10 cellular contexts compared by ENCODE assay signal in the genomic region with DNA sequence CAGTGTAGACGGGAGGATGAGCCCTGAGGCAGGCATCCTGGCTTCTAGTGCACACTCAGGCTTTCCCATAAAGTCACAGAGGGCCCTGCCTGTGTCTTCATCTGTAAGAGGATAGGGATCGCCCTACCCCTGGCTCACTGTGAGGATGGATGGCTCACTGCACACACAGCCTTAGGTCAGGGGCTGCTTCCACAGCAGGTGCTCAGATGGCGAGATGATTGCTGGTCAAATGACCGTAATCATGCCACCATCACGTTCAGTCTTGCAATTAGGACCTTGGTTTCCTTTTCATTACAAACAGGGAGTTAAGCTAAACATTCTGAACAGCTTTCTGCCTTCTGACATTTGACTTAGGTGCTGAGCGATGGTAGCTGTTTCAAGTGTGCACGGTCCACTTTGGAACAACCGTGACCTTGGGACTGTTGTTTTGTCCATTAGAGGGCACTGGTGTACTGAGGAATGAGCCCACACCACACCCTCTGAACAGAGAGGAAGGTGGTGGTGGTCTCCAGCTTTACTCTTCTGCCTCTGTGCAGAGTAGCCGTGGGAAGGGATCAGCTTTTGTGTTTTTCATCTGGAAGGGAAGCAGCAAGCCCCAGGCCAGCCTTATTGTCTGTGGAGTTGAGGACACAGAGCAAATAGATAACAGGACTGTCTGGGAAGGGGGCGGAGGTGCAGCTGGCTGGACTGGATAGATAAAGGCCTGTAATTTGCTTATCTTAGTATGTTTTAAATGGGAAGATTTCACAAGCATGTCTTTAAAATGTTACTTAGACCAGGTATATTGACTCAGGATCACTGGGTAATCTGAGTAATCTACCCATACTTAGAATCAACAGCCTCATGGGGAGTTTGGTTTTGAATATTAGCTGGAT.
A peak's percentile ranks its signal among the peaks of the same experiment; 100 is the strongest.
DNase-seq lines count a peak whose midpoint lies in the region; ATAC-seq and TF ChIP-seq lines count a peak whose summit lies in the region.
"Had no signal": no experiment of that assay in that cellular context is flagged by ENCODE, and none has a peak within 500 bp of the region (broad histone marks: within the 10 kb centered on the region; RNA-seq: fewer than 3 reads in every experiment).

No MANE protein-coding gene starts in this region.

- H3K27me3 Mint-ChIP-seq in glutamatergic neuron (ENCODE audit: unreplicated experiment): peaks cover 9% of the 10 kb centered on the region
- H3K27me3 Mint-ChIP-seq in stimulated activated naive B cell treated with anti-CD40 and anti-IgM and Interleukin-4, amounts not matched to agents 10 μg/mL and 1 μg/mL and 100 μg/mL, for 72 hours: no peaks in the 10 kb centered on the region
- H3K27me3 Mint-ChIP-seq in activated T-cell treated with anti-CD3 and anti-CD28 coated beads, Interleukin-2, amount 50 U/mL, for 72 hours (ENCODE audit: low read depth): no peaks in the 10 kb centered on the region

- peaks cover 1% of the 10 kb centered on the region for H3K9me3 Mint-ChIP-seq in glutamatergic neuron (ENCODE audit: unreplicated experiment)
- no peaks in the 10 kb centered on the region for H3K9me3 Mint-ChIP-seq in stimulated activated naive B cell treated with anti-CD40 and anti-IgM and Interleukin-4, amounts not matched to agents 10 μg/mL and 1 μg/mL and 100 μg/mL, for 72 hours
- peaks cover 0 to 2% of the 10 kb centered on the region in 2 donors for H3K9me3 Mint-ChIP-seq in activated T-cell treated with anti-CD3 and anti-CD28 coated beads, Interleukin-2, amount 50 U/mL, for 72 hours
- H3K9me3 Mint-ChIP-seq: stimulated activated effector memory CD8-positive, alpha-beta T cell treated with anti-CD3 and anti-CD28 coated beads, Interleukin-12 subunit alpha, Interleukin-12 subunit beta, amount 100 ng/mL, for 72 hours had no signal

- DNase-seq in SHP77 (lab: John Stamatoyannopoulos, UW) (peak; percentile 22 to 26), SHP77 treated with DMSO at 0.1 percent for 48 hours (lab: John Stamatoyannopoulos, UW) (no peak), OCI-M1 (lab: John Stamatoyannopoulos, UW) (peak; percentile 43), glutamatergic neuron (no peak)
- no peak for DNase-seq in stimulated activated naive B cell treated with anti-CD40 and anti-IgM and Interleukin-4, amounts not matched to agents 10 μg/mL and 1 μg/mL and 100 μg/mL, for 72 hours
- DNase-seq in activated T-cell treated with anti-CD3 and anti-CD28 coated beads, Interleukin-2, amount 50 U/mL, for 72 hours: no peak
- DNase-seq in central memory CD4-positive, alpha-beta T cell: no peak
- DNase-seq: activated CD4-positive, alpha-beta T cell treated with anti-CD3 and anti-CD28 coated beads, Interleukin-2, amount 50 U/mL, for 4 hours had no signal

- peaks cover 11% of the 10 kb centered on the region for H3K4me1 Mint-ChIP-seq in glutamatergic neuron (ENCODE audit: low read depth, unreplicated experiment)
- peaks cover 28 to 36% of the 10 kb centered on the region in 2 donors for H3K4me1 Mint-ChIP-seq in stimulated activated naive B cell treated with anti-CD40 and anti-IgM and Interleukin-4, amounts not matched to agents 10 μg/mL and 1 μg/mL and 100 μg/mL, for 72 hours
- peaks cover 4% of the 10 kb centered on the region for H3K4me1 Mint-ChIP-seq in activated T-cell treated with anti-CD3 and anti-CD28 coated beads, Interleukin-2, amount 50 U/mL, for 72 hours (ENCODE audit: low read depth)

- peak; percentile 64 to 67 for ATAC-seq in stimulated activated naive B cell treated with anti-CD40 and anti-IgM and Interleukin-4, amounts not matched to agents 10 μg/mL and 1 μg/mL and 100 μg/mL, for 72 hours (replicated peaks)
- ATAC-seq in activated T-cell treated with anti-CD3 and anti-CD28 coated beads, Interleukin-2, amount 50 U/mL, for 72 hours (replicated peaks in 1 of 2): no peak
- ATAC-seq in GM21381 (IDR thresholded peaks at IDR 0.05; ENCODE audit: unreplicated experiment): no peak
- ATAC-seq: stimulated activated effector memory CD8-positive, alpha-beta T cell treated with anti-CD3 and anti-CD28 coated beads, Interleukin-12 subunit alpha, Interleukin-12 subunit beta, amount 100 ng/mL, for 72 hours had no signal

- no peak overlapping the region for H3K4me3 Mint-ChIP-seq in glutamatergic neuron (ENCODE audit: unreplicated experiment)
- no peak overlapping the region for H3K4me3 Mint-ChIP-seq in stimulated activated naive B cell treated with anti-CD40 and anti-IgM and Interleukin-4, amounts not matched to agents 10 μg/mL and 1 μg/mL and 100 μg/mL, for 72 hours
- H3K4me3 Mint-ChIP-seq in activated T-cell treated with anti-CD3 and anti-CD28 coated beads, Interleukin-2, amount 50 U/mL, for 72 hours: no peak overlapping the region
- H3K4me3 Mint-ChIP-seq: stimulated activated effector memory CD8-positive, alpha-beta T cell treated with anti-CD3 and anti-CD28 coated beads, Interleukin-12 subunit alpha, Interleukin-12 subunit beta, amount 100 ng/mL, for 72 hours had no signal

- H3K27ac Mint-ChIP-seq in glutamatergic neuron (ENCODE audit: unreplicated experiment): no peak overlapping the region
- peak overlapping the region; percentile 0 for H3K27ac Mint-ChIP-seq in stimulated activated naive B cell treated with anti-CD40 and anti-IgM and Interleukin-4, amounts not matched to agents 10 μg/mL and 1 μg/mL and 100 μg/mL, for 72 hours
- no peak overlapping the region for H3K27ac Mint-ChIP-seq in activated T-cell treated with anti-CD3 and anti-CD28 coated beads, Interleukin-2, amount 50 U/mL, for 72 hours
- H3K27ac Mint-ChIP-seq: stimulated activated effector memory CD8-positive, alpha-beta T cell treated with anti-CD3 and anti-CD28 coated beads, Interleukin-12 subunit alpha, Interleukin-12 subunit beta, amount 100 ng/mL, for 72 hours had no signal

- H3K36me3 Mint-ChIP-seq in glutamatergic neuron (ENCODE audit: unreplicated experiment): peaks cover 9% of the 10 kb centered on the region
- peaks cover 21 to 47% of the 10 kb centered on the region in 2 donors for H3K36me3 Mint-ChIP-seq in stimulated activated naive B cell treated with anti-CD40 and anti-IgM and Interleukin-4, amounts not matched to agents 10 μg/mL and 1 μg/mL and 100 μg/mL, for 72 hours
- H3K36me3 Mint-ChIP-seq in activated T-cell treated with anti-CD3 and anti-CD28 coated beads, Interleukin-2, amount 50 U/mL, for 72 hours (ENCODE audit: insufficient read depth in 2 of 2): peaks cover 0 to 2% of the 10 kb centered on the region in 2 donors
- H3K36me3 Mint-ChIP-seq: stimulated activated effector memory CD8-positive, alpha-beta T cell treated with anti-CD3 and anti-CD28 coated beads, Interleukin-12 subunit alpha, Interleukin-12 subunit beta, amount 100 ng/mL, for 72 hours had no signal

- peak; percentile 26 for TF ChIP-seq CTCF in glutamatergic neuron (IDR thresholded peaks at IDR 0.05; ENCODE audit: partially characterized antibody, unreplicated experiment)

Comparison
In these comparisons a context has a peak if more than half of its experiments do, and no peak if none do; other contexts are left out.
1. DNase-seq: peak in SHP77 (2 of 2) and OCI-M1 (single experiment); none in SHP77 treated with DMSO at 0.1 percent for 48 hours (single experiment), glutamatergic neuron (single experiment), stimulated activated naive B cell treated with anti-CD40 and anti-IgM and Interleukin-4, amounts not matched to agents 10 μg/mL and 1 μg/mL and 100 μg/mL, for 72 hours (single experiment), activated T-cell treated with anti-CD3 and anti-CD28 coated beads, Interleukin-2, amount 50 U/mL, for 72 hours (0 of 2) and central memory CD4-positive, alpha-beta T cell (single experiment).
2. ATAC-seq: peak in stimulated activated naive B cell treated with anti-CD40 and anti-IgM and Interleukin-4, amounts not matched to agents 10 μg/mL and 1 μg/mL and 100 μg/mL, for 72 hours (2 of 2); none in activated T-cell treated with anti-CD3 and anti-CD28 coated beads, Interleukin-2, amount 50 U/mL, for 72 hours (0 of 2) and GM21381 (single experiment).